In the genomic region with DNA sequence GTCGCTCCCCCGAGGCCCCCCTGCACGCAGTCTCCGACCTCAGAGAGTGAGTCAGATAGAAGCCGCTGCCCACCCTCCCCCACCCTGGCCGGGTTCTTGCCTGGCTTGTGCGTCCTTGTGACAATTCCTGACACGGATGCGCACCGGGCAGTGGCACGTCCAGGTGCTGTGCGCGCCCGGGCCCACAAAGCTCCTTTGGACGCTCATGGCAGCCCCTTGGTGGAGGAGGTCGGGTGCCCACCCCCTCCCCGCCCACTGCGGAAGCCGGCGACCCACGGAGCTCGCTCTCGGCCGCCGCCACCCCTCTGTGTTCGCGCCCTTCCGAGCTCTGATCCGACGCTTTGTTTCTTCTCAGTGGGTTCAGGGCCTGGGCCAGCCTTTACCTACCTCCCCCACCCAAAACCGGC, we compare ENCODE assay signal across 2 cellular contexts.
TF ChIP-seq lines count a peak whose summit lies in the region.

No MANE protein-coding gene starts in this region.

TF ChIP-seq in A549, 52 proteins besides CTCF, POLR2A, EP300 and RAD21 (continued from another document):
- TF ChIP-seq, protein P1, sequence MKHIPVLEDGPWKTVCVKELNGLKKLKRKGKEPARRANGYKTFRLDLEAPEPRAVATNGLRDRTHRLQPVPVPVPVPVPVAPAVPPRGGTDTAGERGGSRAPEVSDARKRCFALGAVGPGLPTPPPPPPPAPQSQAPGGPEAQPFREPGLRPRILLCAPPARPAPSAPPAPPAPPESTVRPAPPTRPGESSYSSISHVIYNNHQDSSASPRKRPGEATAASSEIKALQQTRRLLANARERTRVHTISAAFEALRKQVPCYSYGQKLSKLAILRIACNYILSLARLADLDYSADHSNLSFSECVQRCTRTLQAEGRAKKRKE (CRISPR knock-in tag; IDR thresholded peaks at IDR 0.05; ENCODE audit: low read depth): no peak
- TF ChIP-seq SMC3 (IDR thresholded peaks at IDR 0.05) (no peak), FOSL2 (IDR thresholded peaks at IDR 0.05) (0 out of 2 replicates have a peak, but pooled peaks have one; percentile 48), FOSL2 (CRISPR knock-in tag; IDR thresholded peaks at IDR 0.05) (peak; percentile 90), CBX2 (IDR thresholded peaks at IDR 0.05; ENCODE audit: borderline replicate concordance, low read depth) (no peak), ZNF302 (CRISPR knock-in tag; IDR thresholded peaks at IDR 0.05) (no peak), ZSCAN20 (CRISPR knock-in tag; IDR thresholded peaks at IDR 0.05) (no peak), PHF8 (IDR thresholded peaks at IDR 0.05; ENCODE audit: borderline replicate concordance, low read depth) (peak; percentile 31; the same call in 1 of the 2 replicates), MAFK (IDR thresholded peaks at IDR 0.05; ENCODE audit: partially characterized antibody) (no peak), JUNB (IDR thresholded peaks at IDR 0.05) (no peak), RCOR1 (IDR thresholded peaks at IDR 0.05; ENCODE audit: low read depth, low read length) (no peak), NPAS2 (CRISPR knock-in tag; IDR thresholded peaks at IDR 0.05; ENCODE audit: borderline replicate concordance) (no peak), HOXB13 (CRISPR knock-in tag; IDR thresholded peaks at IDR 0.05; ENCODE audit: low read depth) (no peak), RFX5 (IDR thresholded peaks at IDR 0.05) (no peak), POLR2AphosphoS2 (conservative IDR thresholded peaks at IDR 0.05; ENCODE audit: low read length) (0 out of 2 replicates have a peak, but pooled peaks have one; percentile 17), SREBF2 (IDR thresholded peaks at IDR 0.05) (no peak), NR3C1 (IDR thresholded peaks at IDR 0.05) (no peak)
- TF ChIP-seq, protein P2, sequence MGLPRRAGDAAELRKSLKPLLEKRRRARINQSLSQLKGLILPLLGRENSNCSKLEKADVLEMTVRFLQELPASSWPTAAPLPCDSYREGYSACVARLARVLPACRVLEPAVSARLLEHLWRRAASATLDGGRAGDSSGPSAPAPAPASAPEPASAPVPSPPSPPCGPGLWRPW (IDR thresholded peaks at IDR 0.05): no peak
- TF ChIP-seq, protein P3, sequence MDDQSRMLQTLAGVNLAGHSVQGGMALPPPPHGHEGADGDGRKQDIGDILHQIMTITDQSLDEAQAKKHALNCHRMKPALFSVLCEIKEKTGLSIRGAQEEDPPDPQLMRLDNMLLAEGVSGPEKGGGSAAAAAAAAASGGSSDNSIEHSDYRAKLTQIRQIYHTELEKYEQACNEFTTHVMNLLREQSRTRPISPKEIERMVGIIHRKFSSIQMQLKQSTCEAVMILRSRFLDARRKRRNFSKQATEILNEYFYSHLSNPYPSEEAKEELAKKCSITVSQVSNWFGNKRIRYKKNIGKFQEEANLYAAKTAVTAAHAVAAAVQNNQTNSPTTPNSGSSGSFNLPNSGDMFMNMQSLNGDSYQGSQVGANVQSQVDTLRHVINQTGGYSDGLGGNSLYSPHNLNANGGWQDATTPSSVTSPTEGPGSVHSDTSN (IDR thresholded peaks at IDR 0.05): no peak
- TF ChIP-seq, protein P4, sequence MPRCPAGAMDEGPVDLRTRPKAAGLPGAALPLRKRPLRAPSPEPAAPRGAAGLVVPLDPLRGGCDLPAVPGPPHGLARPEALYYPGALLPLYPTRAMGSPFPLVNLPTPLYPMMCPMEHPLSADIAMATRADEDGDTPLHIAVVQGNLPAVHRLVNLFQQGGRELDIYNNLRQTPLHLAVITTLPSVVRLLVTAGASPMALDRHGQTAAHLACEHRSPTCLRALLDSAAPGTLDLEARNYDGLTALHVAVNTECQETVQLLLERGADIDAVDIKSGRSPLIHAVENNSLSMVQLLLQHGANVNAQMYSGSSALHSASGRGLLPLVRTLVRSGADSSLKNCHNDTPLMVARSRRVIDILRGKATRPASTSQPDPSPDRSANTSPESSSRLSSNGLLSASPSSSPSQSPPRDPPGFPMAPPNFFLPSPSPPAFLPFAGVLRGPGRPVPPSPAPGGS (IDR thresholded peaks at IDR 0.05): no peak
- TF ChIP-seq, protein P5, sequence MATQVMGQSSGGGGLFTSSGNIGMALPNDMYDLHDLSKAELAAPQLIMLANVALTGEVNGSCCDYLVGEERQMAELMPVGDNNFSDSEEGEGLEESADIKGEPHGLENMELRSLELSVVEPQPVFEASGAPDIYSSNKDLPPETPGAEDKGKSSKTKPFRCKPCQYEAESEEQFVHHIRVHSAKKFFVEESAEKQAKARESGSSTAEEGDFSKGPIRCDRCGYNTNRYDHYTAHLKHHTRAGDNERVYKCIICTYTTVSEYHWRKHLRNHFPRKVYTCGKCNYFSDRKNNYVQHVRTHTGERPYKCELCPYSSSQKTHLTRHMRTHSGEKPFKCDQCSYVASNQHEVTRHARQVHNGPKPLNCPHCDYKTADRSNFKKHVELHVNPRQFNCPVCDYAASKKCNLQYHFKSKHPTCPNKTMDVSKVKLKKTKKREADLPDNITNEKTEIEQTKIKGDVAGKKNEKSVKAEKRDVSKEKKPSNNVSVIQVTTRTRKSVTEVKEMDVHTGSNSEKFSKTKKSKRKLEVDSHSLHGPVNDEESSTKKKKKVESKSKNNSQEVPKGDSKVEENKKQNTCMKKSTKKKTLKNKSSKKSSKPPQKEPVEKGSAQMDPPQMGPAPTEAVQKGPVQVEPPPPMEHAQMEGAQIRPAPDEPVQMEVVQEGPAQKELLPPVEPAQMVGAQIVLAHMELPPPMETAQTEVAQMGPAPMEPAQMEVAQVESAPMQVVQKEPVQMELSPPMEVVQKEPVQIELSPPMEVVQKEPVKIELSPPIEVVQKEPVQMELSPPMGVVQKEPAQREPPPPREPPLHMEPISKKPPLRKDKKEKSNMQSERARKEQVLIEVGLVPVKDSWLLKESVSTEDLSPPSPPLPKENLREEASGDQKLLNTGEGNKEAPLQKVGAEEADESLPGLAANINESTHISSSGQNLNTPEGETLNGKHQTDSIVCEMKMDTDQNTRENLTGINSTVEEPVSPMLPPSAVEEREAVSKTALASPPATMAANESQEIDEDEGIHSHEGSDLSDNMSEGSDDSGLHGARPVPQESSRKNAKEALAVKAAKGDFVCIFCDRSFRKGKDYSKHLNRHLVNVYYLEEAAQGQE (IDR thresholded peaks at IDR 0.05): no peak

TF ChIP-seq in PFSK-1, 5 proteins besides CTCF, POLR2A, EP300 and RAD21 (continued from another document):
- TF ChIP-seq TAF1 (IDR thresholded peaks at IDR 0.05; ENCODE audit: borderline replicate concordance, insufficient read depth, low read length): no peak
- TF ChIP-seq FOXP2 (optimal IDR thresholded peaks at IDR 0.05; ENCODE audit: borderline replicate concordance, extremely low read depth, extremely low read length, insufficient read depth): no peak
- TF ChIP-seq POLR2AphosphoS5 (IDR thresholded peaks at IDR 0.05; ENCODE audit: low read depth, low read length): peak; percentile 19; the same call in 1 of the 2 replicates
- TF ChIP-seq SIN3A (IDR thresholded peaks at IDR 0.05; ENCODE audit: borderline replicate concordance, insufficient read depth, low read length): peak; percentile 61; the same call in 1 of the 2 replicates
